ENCODE assay signal across 9 cellular contexts in genomic region chr2:219244789-219245147, GRCh38. TPM values are rescaled to one million over a fixed set of nuclear protein-coding genes. Genes with fewer than 3 reads are reported as not detected.
A peak's percentile ranks its signal among the peaks of the same experiment; 100 is the strongest.
DNase-seq lines count a peak whose midpoint lies in the region; ATAC-seq and TF ChIP-seq lines count a peak whose summit lies in the region.
"Had no signal": no experiment of that assay in that cellular context is flagged by ENCODE, and none has a peak within 500 bp of the region (broad histone marks: within the 10 kb centered on the region; RNA-seq: fewer than 3 reads in every experiment).

No MANE protein-coding gene starts in this region.

- peak overlapping the region; percentile 94 for H3K9ac ChIP-seq in BLaER1

- H3K4me1 Mint-ChIP-seq in neural crest cell = peaks cover 10% of the 10 kb centered on the region

- in situ Hi-C loops in GM13977 (cut with MboI; ENCODE audit: low pct_unique_long_range_greater_than_20kb, low sequenced_read_pairs, unreplicated experiment) = no loop called here

- no peaks in the 10 kb centered on the region for H3K9me3 Mint-ChIP-seq in neural crest cell

- H4K20me1 ChIP-seq in BLaER1 = 0 out of 2 replicates have a peak, but pooled peaks cover 5% of the 10 kb centered on the region

- no peak for TF ChIP-seq CTCF in NB4 (IDR thresholded peaks at IDR 0.05; ENCODE audit: low read depth, low read length)
- TF ChIP-seq CTCF in neural crest cell (conservative IDR thresholded peaks at IDR 0.05) = no peak
- TF ChIP-seq CTCF in GM13977 (IDR thresholded peaks at IDR 0.05; ENCODE audit: extremely low read depth, insufficient read depth, missing control alignments) = no peak

- peak overlapping the region; percentile 94 for H3K27ac ChIP-seq in BLaER1
- peak overlapping the region; percentile 95 for H3K27ac ChIP-seq in effector memory CD4-positive, alpha-beta T cell (ENCODE audit: insufficient read depth, low read length, poor library complexity, severe bottlenecking)

- no peaks in the 10 kb centered on the region for H3K36me3 Mint-ChIP-seq in neural crest cell (ENCODE audit: low read depth)

- H3K36me3 ChIP-seq in BLaER1 = peaks cover 8% of the 10 kb centered on the region; the same call in 1 of the 2 replicates
- peaks cover under 1% of the 10 kb centered on the region for H3K36me3 ChIP-seq in effector memory CD4-positive, alpha-beta T cell (ENCODE audit: control insufficient read depth, insufficient read depth, low read length)

- peaks cover 52% of the 10 kb centered on the region for H3K4me1 ChIP-seq in BLaER1
- peaks cover 49% of the 10 kb centered on the region for H3K4me1 ChIP-seq in effector memory CD4-positive, alpha-beta T cell (ENCODE audit: control insufficient read depth, insufficient read depth, low read length, poor library complexity, severe bottlenecking)

- peaks cover 6% of the 10 kb centered on the region for H3K27me3 Mint-ChIP-seq in neural crest cell (ENCODE audit: low read depth)

- ATAC-seq in GM21447 (IDR thresholded peaks at IDR 0.05; ENCODE audit: unreplicated experiment) (no peak), GM18502 (IDR thresholded peaks at IDR 0.05; ENCODE audit: poor library complexity, unreplicated experiment) (no peak)

- H3K9me3 ChIP-seq in BLaER1 = no peaks in the 10 kb centered on the region
- H3K9me3 ChIP-seq in effector memory CD4-positive, alpha-beta T cell (ENCODE audit: control insufficient read depth, low read length) = no peaks in the 10 kb centered on the region

- peak overlapping the region; percentile 98 for H3K4me2 ChIP-seq in BLaER1

- H3K4me3 Mint-ChIP-seq in neural crest cell = peak overlapping the region; percentile 94

- no peaks in the 10 kb centered on the region for H3K27me3 ChIP-seq in BLaER1
- no peaks in the 10 kb centered on the region for H3K27me3 ChIP-seq in effector memory CD4-positive, alpha-beta T cell (replicated peaks; ENCODE audit: control insufficient read depth, insufficient read depth, low read length, poor library complexity, severe bottlenecking)

- DNase-seq in NB4 (ENCODE audit: low read depth) (no peak), neural crest cell (ENCODE audit: low read depth, low spot score) (no peak), GM13977 (ENCODE audit: low spot score) (no peak), AG20443 (ENCODE audit: low spot score) (no peak)
- no peak for DNase-seq in effector memory CD4-positive, alpha-beta T cell

- H3K27ac Mint-ChIP-seq in neural crest cell (ENCODE audit: unreplicated experiment) = peak overlapping the region; percentile 96

- TF ChIP-seq POLR2A in NB4 (IDR thresholded peaks at IDR 0.05; ENCODE audit: extremely low read depth, insufficient read length) = no peak

- H3K4me3 ChIP-seq in BLaER1 (peak overlapping the region; percentile 94), NB4 (ENCODE audit: low read depth, low read length) (peak overlapping the region; percentile 91)
- peak overlapping the region; percentile 93 for H3K4me3 ChIP-seq in effector memory CD4-positive, alpha-beta T cell (ENCODE audit: insufficient read depth, low read depth, low read length, poor library complexity, severe bottlenecking)

RNA-seq across cellular contexts. Expression of gene GLB1L, which starts 0.5 kb away (rescaled TPM):
- total RNA-seq in neural crest cell = 11.2 and 12.7 TPM in 2 replicates

RNA-seq across cellular contexts. Expression of gene STK16, which starts 0.5 kb away (rescaled TPM):
- total RNA-seq in neural crest cell = 28.5 and 31.2 TPM in 2 replicates

RNA-seq across cellular contexts. Expression of gene TUBA4B, which starts 8.3 kb away (rescaled TPM):
- not detected in 2 replicates for total RNA-seq in neural crest cell
- total RNA-seq: lung microvascular endothelial cell had no signal

RNA-seq across cellular contexts. Expression of gene TUBA4A, which starts 8.9 kb away (rescaled TPM):
- total RNA-seq in neural crest cell = 0.14 TPM in 1 of 2 replicates, not detected in the other

RNA-seq across cellular contexts. Expression of gene ANKZF1, which starts 15.2 kb away (rescaled TPM):
- 36.4 and 40.3 TPM in 2 replicates for total RNA-seq in neural crest cell
